ENCODE assay signal across 20 cellular contexts in the genomic region with DNA sequence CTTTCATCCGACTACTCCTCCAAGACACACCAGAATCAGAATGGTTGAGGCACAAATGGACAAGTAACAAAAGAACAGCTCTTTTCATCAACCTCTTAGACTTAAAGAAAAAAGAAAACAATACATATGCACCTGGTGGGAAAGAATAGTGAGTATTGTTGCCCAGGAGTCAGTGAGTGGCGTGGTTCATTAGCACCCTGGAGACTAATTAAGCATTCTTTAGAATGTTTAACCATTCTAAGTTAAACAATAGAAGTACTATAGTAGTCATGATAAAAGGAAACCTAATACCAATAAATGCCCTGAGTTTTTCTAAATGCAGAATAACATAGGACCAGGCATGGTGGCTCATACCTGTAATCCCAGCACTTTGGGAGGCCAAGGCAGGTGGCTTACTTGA. TPM values are rescaled to one million over a fixed set of nuclear protein-coding genes. Genes with fewer than 3 reads are reported as not detected.
DNase-seq lines count a peak whose midpoint lies in the region; ATAC-seq and TF ChIP-seq lines count a peak whose summit lies in the region.
"Had no signal": no experiment of that assay in that cellular context is flagged by ENCODE, and none has a peak within 500 bp of the region (broad histone marks: within the 10 kb centered on the region; RNA-seq: fewer than 3 reads in every experiment).

No MANE protein-coding gene starts in this region.

- no peak for DNase-seq in activated naive CD4-positive, alpha-beta T cell treated with anti-CD3 and anti-CD28 coated beads, Interleukin-2, amount 10 ng/mL, durations not matched to agents 7 days and 5 days
- no peak for DNase-seq in activated naive CD4-positive, alpha-beta T cell treated with Interleukin-2 at 50 U/mL for 16 hours
- DNase-seq in NCI-H146 treated with DMSO at 0.1 percent for 48 hours (lab: John Stamatoyannopoulos, UW; ENCODE audit: unreplicated experiment) (peak; percentile 92), T-helper 17 cell (no peak), glutamatergic neuron (no peak), adrenal gland (no peak)
- DNase-seq in stimulated activated effector memory CD8-positive, alpha-beta T cell treated with anti-CD3 and anti-CD28 coated beads, Interleukin-12 subunit alpha, Interleukin-12 subunit beta, amount 100 ng/mL, for 72 hours (ENCODE audit: low spot score in 2 of 2): no peak
- DNase-seq: activated CD4-positive, alpha-beta T cell treated with anti-CD3 and anti-CD28 coated beads for 4 hours; activated effector memory CD4-positive, alpha-beta T cell treated with Interleukin-2 at 50 U/mL for 16 hours; amygdala; mammary epithelial cell; NCI-H187; NCI-H510A; occipital lobe; Right ventricle myocardium superior had no signal

- H3K4me3 ChIP-seq in adrenal gland: no peak overlapping the region
- H3K4me3 ChIP-seq: A549, BLaER1, hepatocyte had no signal

- WGBS in adrenal gland, 4 donors: 92 to 97% (median 95%) methylated on average over 2 of the region's 2 CpGs

- H3K4me3 Mint-ChIP-seq in activated naive CD4-positive, alpha-beta T cell treated with anti-CD3 and anti-CD28 coated beads, Interleukin-2, amount 10 ng/mL, durations not matched to agents 7 days and 5 days: no peak overlapping the region
- H3K4me3 Mint-ChIP-seq in T-helper 17 cell: peak overlapping the region; percentile 56
- H3K4me3 Mint-ChIP-seq in stimulated activated effector memory CD8-positive, alpha-beta T cell treated with anti-CD3 and anti-CD28 coated beads, Interleukin-12 subunit alpha, Interleukin-12 subunit beta, amount 100 ng/mL, for 72 hours: no peak overlapping the region
- no peak overlapping the region for H3K4me3 Mint-ChIP-seq in glutamatergic neuron (ENCODE audit: unreplicated experiment)

- H3K36me3 ChIP-seq in adrenal gland (replicated peaks in 1 of 2): no peaks in the 10 kb centered on the region

- H3K27me3 Mint-ChIP-seq in activated naive CD4-positive, alpha-beta T cell treated with anti-CD3 and anti-CD28 coated beads, Interleukin-2, amount 10 ng/mL, durations not matched to agents 7 days and 5 days: no peaks in the 10 kb centered on the region
- H3K27me3 Mint-ChIP-seq in T-helper 17 cell (no peaks in the 10 kb centered on the region), glutamatergic neuron (ENCODE audit: unreplicated experiment) (no peaks in the 10 kb centered on the region)

- H3K27me3 ChIP-seq in adrenal gland: no peaks in the 10 kb centered on the region
- H3K27me3 ChIP-seq: BLaER1, hepatocyte had no signal

- ATAC-seq in T-helper 17 cell: no peak
- ATAC-seq in stimulated activated effector memory CD8-positive, alpha-beta T cell treated with anti-CD3 and anti-CD28 coated beads, Interleukin-12 subunit alpha, Interleukin-12 subunit beta, amount 100 ng/mL, for 72 hours: no peak
- ATAC-seq in HG02840 (IDR thresholded peaks at IDR 0.05; ENCODE audit: low FRiP score, unreplicated experiment): no peak
- ATAC-seq: A549 had no signal

- TF ChIP-seq POLR2A in adrenal gland (IDR thresholded peaks at IDR 0.05): no peak

- no peak for TF ChIP-seq CTCF in glutamatergic neuron (IDR thresholded peaks at IDR 0.05; ENCODE audit: partially characterized antibody, unreplicated experiment)
- no peak for TF ChIP-seq CTCF in adrenal gland (IDR thresholded peaks at IDR 0.05)

- peak overlapping the region; percentile 17 for H3K27ac Mint-ChIP-seq in activated naive CD4-positive, alpha-beta T cell treated with anti-CD3 and anti-CD28 coated beads, Interleukin-2, amount 10 ng/mL, durations not matched to agents 7 days and 5 days
- H3K27ac Mint-ChIP-seq in T-helper 17 cell (peak overlapping the region; percentile 47), glutamatergic neuron (ENCODE audit: unreplicated experiment) (no peak overlapping the region)
- H3K27ac Mint-ChIP-seq in stimulated activated effector memory CD8-positive, alpha-beta T cell treated with anti-CD3 and anti-CD28 coated beads, Interleukin-12 subunit alpha, Interleukin-12 subunit beta, amount 100 ng/mL, for 72 hours: peak overlapping the region; percentile 13

- peaks cover 37% of the 10 kb centered on the region for H3K4me1 Mint-ChIP-seq in activated naive CD4-positive, alpha-beta T cell treated with anti-CD3 and anti-CD28 coated beads, Interleukin-2, amount 10 ng/mL, durations not matched to agents 7 days and 5 days
- H3K4me1 Mint-ChIP-seq in T-helper 17 cell (peaks cover 51% of the 10 kb centered on the region), glutamatergic neuron (ENCODE audit: low read depth, unreplicated experiment) (peaks cover 24% of the 10 kb centered on the region)
- peaks cover 60% of the 10 kb centered on the region for H3K4me1 Mint-ChIP-seq in stimulated activated effector memory CD8-positive, alpha-beta T cell treated with anti-CD3 and anti-CD28 coated beads, Interleukin-12 subunit alpha, Interleukin-12 subunit beta, amount 100 ng/mL, for 72 hours

- peaks cover 31% of the 10 kb centered on the region for H3K36me3 Mint-ChIP-seq in activated naive CD4-positive, alpha-beta T cell treated with anti-CD3 and anti-CD28 coated beads, Interleukin-2, amount 10 ng/mL, durations not matched to agents 7 days and 5 days
- H3K36me3 Mint-ChIP-seq in T-helper 17 cell (ENCODE audit: low read depth) (peaks cover 2% of the 10 kb centered on the region), glutamatergic neuron (ENCODE audit: unreplicated experiment) (no peaks in the 10 kb centered on the region)
- peaks cover 73% of the 10 kb centered on the region for H3K36me3 Mint-ChIP-seq in stimulated activated effector memory CD8-positive, alpha-beta T cell treated with anti-CD3 and anti-CD28 coated beads, Interleukin-12 subunit alpha, Interleukin-12 subunit beta, amount 100 ng/mL, for 72 hours

- H3K9me3 Mint-ChIP-seq in activated naive CD4-positive, alpha-beta T cell treated with anti-CD3 and anti-CD28 coated beads, Interleukin-2, amount 10 ng/mL, durations not matched to agents 7 days and 5 days: no peaks in the 10 kb centered on the region
- H3K9me3 Mint-ChIP-seq in stimulated activated effector memory CD8-positive, alpha-beta T cell treated with anti-CD3 and anti-CD28 coated beads, Interleukin-12 subunit alpha, Interleukin-12 subunit beta, amount 100 ng/mL, for 72 hours: peaks cover 5% of the 10 kb centered on the region
- H3K9me3 Mint-ChIP-seq in glutamatergic neuron (ENCODE audit: unreplicated experiment): peaks cover 2% of the 10 kb centered on the region

- peaks cover 0 to 38% of the 10 kb centered on the region in 2 donors for H3K4me1 ChIP-seq in adrenal gland (replicated peaks in 1 of 2)
- H3K4me1 ChIP-seq: A549, BLaER1 had no signal

- no peak overlapping the region for H3K27ac ChIP-seq in adrenal gland
- H3K27ac ChIP-seq: A549, BLaER1, epithelial cell of prostate, hepatocyte had no signal

- CTCF ChIA-PET in activated naive CD4-positive, alpha-beta T cell treated with anti-CD3 and anti-CD28 coated beads, Interleukin-2, amount 10 ng/mL, durations not matched to agents 7 days and 5 days (lab: Charles Lee): no interaction called here

- H3K9me3 ChIP-seq in T-helper 17 cell (ENCODE audit: control insufficient read depth, low read length, poor library complexity, severe bottlenecking): no peaks in the 10 kb centered on the region
- no peaks in the 10 kb centered on the region for H3K9me3 ChIP-seq in adrenal gland (replicated peaks in 1 of 3)
- H3K9me3 ChIP-seq: A549, BLaER1 had no signal

- intact Hi-C loops in adrenal gland (cut with DNase I): no loop called here

RNA-seq across cellular contexts. Expression of gene ZNF292, which starts 16.9 kb away (rescaled TPM):
- 100 to 1,000 TPM in 1 of 2 donors, 10 to 100 TPM in 1; 88.3 to 103 TPM for total RNA-seq in T-helper 17 cell
- total RNA-seq in glutamatergic neuron (ENCODE audit: unreplicated experiment): 89.9 TPM
- total RNA-seq in adrenal gland: 10 to 100 TPM; 10.5 to 57.2 (median 31.0) TPM
- 10 to 100 TPM in 1 of 3 donors, 1 to 10 TPM in 2; 4.8 to 16.0 (median 9.8) TPM for polyA plus RNA-seq in adrenal gland
